ENCODE assay signal across 12 cellular contexts in genomic region chrX:39427492-39428289, GRCh38.
DNase-seq lines count a peak whose midpoint lies in the region; ATAC-seq and TF ChIP-seq lines count a peak whose summit lies in the region.
"Had no signal": no experiment of that assay in that cellular context is flagged by ENCODE, and none has a peak within 500 bp of the region (broad histone marks: within the 10 kb centered on the region; RNA-seq: fewer than 3 reads in every experiment).

No MANE protein-coding gene starts in this region.

- intact Hi-C loops in Calu3 (cut with micrococcal nuclease; ENCODE audit: unreplicated experiment) = no loop called here

- peaks cover 28% of the 10 kb centered on the region for H3K27me3 Mint-ChIP-seq in Calu3 (ENCODE audit: unreplicated experiment)

- H3K36me3 Mint-ChIP-seq in Calu3 (ENCODE audit: insufficient read depth, unreplicated experiment) = no peaks in the 10 kb centered on the region
- H3K36me3 Mint-ChIP-seq: immature natural killer cell had no signal

- TF ChIP-seq CTCF in RWPE1 (conservative IDR thresholded peaks at IDR 0.05; ENCODE audit: low read depth) (no peak), choroid plexus epithelial cell (conservative IDR thresholded peaks at IDR 0.05; ENCODE audit: low read depth, low read length) (no peak), Calu3 (IDR thresholded peaks at IDR 0.05; ENCODE audit: unreplicated experiment) (no peak)

- no TSS peak for BruUV-seq in Calu3 (replicated peaks; lab: Mats Ljungman, UMichigan)

- H3K9me3 Mint-ChIP-seq in Calu3 (ENCODE audit: low read depth, unreplicated experiment) = no peaks in the 10 kb centered on the region
- H3K9me3 Mint-ChIP-seq: immature natural killer cell had no signal

- CTCF ChIA-PET in RWPE1 (lab: Yijun Ruan, JAX) (no interaction called here), Calu3 (lab: Charles Lee) (no interaction called here)

- ATAC-seq in GM19328 (IDR thresholded peaks at IDR 0.05; ENCODE audit: unreplicated experiment) = no peak
- ATAC-seq: K562 had no signal

- DNase-seq in DMS53 (lab: John Stamatoyannopoulos, UW) (peak; percentile 39), DMS53 treated with DMSO at 0.1 percent for 48 hours (lab: John Stamatoyannopoulos, UW; ENCODE audit: unreplicated experiment) (no peak), RWPE1 (ENCODE audit: low spot score) (peak; percentile 34), choroid plexus epithelial cell (ENCODE audit: low read depth) (peak; percentile 38), NCI-H2107 treated with DMSO at 0.1 percent for 48 hours (lab: John Stamatoyannopoulos, UW; ENCODE audit: unreplicated experiment) (no peak), Calu3 (no peak)
- peak; percentile 29 to 40 for DNase-seq in stimulated activated CD4-positive, alpha-beta T cell treated with anti-CD3 and anti-CD28 coated beads, Interleukin-2, amount 100 ng/mL, for 48 hours
- DNase-seq: immature natural killer cell had no signal

- no peak overlapping the region for H3K4me3 ChIP-seq in choroid plexus epithelial cell (ENCODE audit: low read depth, low read length)
- H3K4me3 ChIP-seq: ascending aorta, K562 had no signal

- POLR2A ChIA-PET in RWPE1 (lab: Yijun Ruan, JAX; ENCODE audit: low non-redundant PET) = no interaction called here

- no peak overlapping the region for H3K27ac ChIP-seq in RWPE1
- H3K27ac ChIP-seq: 22Rv1, ascending aorta had no signal

- no peak overlapping the region for H3K27ac Mint-ChIP-seq in Calu3 (ENCODE audit: unreplicated experiment)
- H3K27ac Mint-ChIP-seq: immature natural killer cell had no signal

- H3K4me3 Mint-ChIP-seq in Calu3 (ENCODE audit: low read depth, unreplicated experiment) = no peak overlapping the region
- H3K4me3 Mint-ChIP-seq: immature natural killer cell had no signal

- H3K4me1 Mint-ChIP-seq in Calu3 (ENCODE audit: low read depth, unreplicated experiment) = no peaks in the 10 kb centered on the region
- H3K4me1 Mint-ChIP-seq: immature natural killer cell had no signal

Comparison
In these comparisons a context has a peak if more than half of its experiments do, and no peak if none do; other contexts are left out.
1. DNase-seq: peak in DMS53 (single experiment), RWPE1 (single experiment), choroid plexus epithelial cell (single experiment) and stimulated activated CD4-positive, alpha-beta T cell treated with anti-CD3 and anti-CD28 coated beads, Interleukin-2, amount 100 ng/mL, for 48 hours (2 of 2); none in DMS53 treated with DMSO at 0.1 percent for 48 hours (single experiment), NCI-H2107 treated with DMSO at 0.1 percent for 48 hours (single experiment) and Calu3 (single experiment).